ENCODE assay signal across 8 cellular contexts in the genomic region with DNA sequence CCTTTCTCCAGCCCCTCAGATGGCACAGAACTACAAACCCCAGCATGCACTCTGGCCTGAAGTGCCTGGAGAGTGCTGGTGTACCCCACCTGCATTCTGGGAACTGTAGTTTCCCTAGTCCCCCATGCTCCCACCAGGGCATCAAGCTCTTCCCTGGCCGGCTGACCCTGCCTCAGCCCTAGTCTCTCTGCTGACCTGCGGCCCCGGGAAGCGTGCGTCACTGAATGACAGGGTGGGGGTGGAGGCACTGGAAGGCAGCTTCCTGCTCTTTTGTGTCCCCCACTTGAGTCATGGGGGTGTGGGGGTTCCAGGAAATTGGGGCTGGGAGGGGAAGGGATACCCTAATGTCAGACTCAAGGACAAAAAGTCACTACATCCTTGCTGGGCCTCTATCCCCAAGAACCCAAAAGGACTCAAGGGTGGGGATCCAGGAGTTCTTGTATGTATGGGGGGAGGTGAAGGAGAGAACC.
A peak's percentile ranks its signal among the peaks of the same experiment; 100 is the strongest.
DNase-seq lines count a peak whose midpoint lies in the region; ATAC-seq and TF ChIP-seq lines count a peak whose summit lies in the region.

No MANE protein-coding gene starts in this region.

- DNase-seq in astrocyte of the hippocampus (ENCODE audit: low read depth, low spot score) (peak; percentile 45), nephron progenitor cell (peak; percentile 76), glomerular visceral epithelial cell (ENCODE audit: extremely low spot score) (no peak), NCI-H774 (lab: John Stamatoyannopoulos, UW) (no peak)
- no peak for DNase-seq in activated CD4-positive, alpha-beta T cell treated with anti-CD3 and anti-CD28 coated beads, Interleukin-2, amount 50 U/mL, for 1 hour

- H3K27me3 Mint-ChIP-seq in nephron progenitor cell (ENCODE audit: low read depth, poor library complexity), result peaks cover 16% of the 10 kb centered on the region

- H3K36me3 Mint-ChIP-seq in nephron progenitor cell (ENCODE audit: low read depth), result no peaks in the 10 kb centered on the region

- peak; percentile 67 for ATAC-seq in GM18867 (IDR thresholded peaks at IDR 0.05; ENCODE audit: unreplicated experiment)
- ATAC-seq in HG03342 (IDR thresholded peaks at IDR 0.05; ENCODE audit: unreplicated experiment), result peak; percentile 67
- ATAC-seq in HG03432 (IDR thresholded peaks at IDR 0.05; ENCODE audit: unreplicated experiment), result no peak

- H3K27ac Mint-ChIP-seq in nephron progenitor cell, result no peak overlapping the region

- no peak for TF ChIP-seq CTCF in nephron progenitor cell (IDR thresholded peaks at IDR 0.05)

- peaks cover 55% of the 10 kb centered on the region for H3K4me1 Mint-ChIP-seq in nephron progenitor cell

- no peak overlapping the region for H3K4me3 Mint-ChIP-seq in nephron progenitor cell

- peaks cover 11% of the 10 kb centered on the region for H3K9me3 Mint-ChIP-seq in nephron progenitor cell

Comparison
In these comparisons a context has a peak if more than half of its experiments do, and no peak if none do; other contexts are left out.
1. DNase-seq: peak in astrocyte of the hippocampus (single experiment) and nephron progenitor cell (single experiment); none in glomerular visceral epithelial cell (single experiment), activated CD4-positive, alpha-beta T cell treated with anti-CD3 and anti-CD28 coated beads, Interleukin-2, amount 50 U/mL, for 1 hour (single experiment) and NCI-H774 (single experiment).